In genomic region chr11:32233928-32234327, GRCh38 we compare ENCODE assay signal across 28 cellular contexts.
"Had no signal": no experiment of that assay in that cellular context is flagged by ENCODE, and none has a peak within 500 bp of the region (broad histone marks: within the 10 kb centered on the region; RNA-seq: fewer than 3 reads in every experiment).

No MANE protein-coding gene starts in this region.

- H3K36me3 ChIP-seq: colonic mucosa, esophagus muscularis mucosa, esophagus squamous epithelium, gastrocnemius medialis, gastroesophageal sphincter, heart left ventricle, heart right ventricle had no signal

- H3K9me3 ChIP-seq: colonic mucosa, esophagus muscularis mucosa, esophagus squamous epithelium, gastrocnemius medialis, gastroesophageal sphincter, heart left ventricle, heart right ventricle had no signal

- FAIRE-seq: colon, endometrium, endothelial cell of umbilical vein, frontal cortex had no signal

- DNase-seq: colonic mucosa; cortex of kidney; dermis blood vessel endothelial cell; dorsolateral prefrontal cortex; effector CD4-positive, alpha-beta T cell; effector CD8-positive, alpha-beta T cell; effector memory CD4-positive, alpha-beta T cell; effector memory CD8-positive, alpha-beta T cell; endodermal cell; erythroblast; esophagus squamous epithelium; foreskin fibroblast; foreskin melanocyte; gastrocnemius medialis; glutamatergic neuron; head of caudate nucleus; heart left ventricle; heart right ventricle had no signal

- ATAC-seq: effector memory CD8-positive, alpha-beta T cell; esophagus mucosa; foreskin keratinocyte; gastrocnemius medialis; gastroesophageal sphincter; heart left ventricle; heart right ventricle had no signal

- H3K4me3 ChIP-seq: colonic mucosa, coronary artery, dorsolateral prefrontal cortex, esophagus muscularis mucosa, esophagus squamous epithelium, gastrocnemius medialis, gastroesophageal sphincter, heart left ventricle, heart right ventricle had no signal

- H3K27me3 ChIP-seq: colonic mucosa, esophagus muscularis mucosa, esophagus squamous epithelium, gastrocnemius medialis had no signal

- H3K4me1 ChIP-seq: colonic mucosa, esophagus muscularis mucosa, esophagus squamous epithelium, foreskin keratinocyte, gastrocnemius medialis, gastroesophageal sphincter, heart left ventricle, heart right ventricle had no signal

- H3K27ac ChIP-seq: colonic mucosa, coronary artery, dorsolateral prefrontal cortex, epithelial cell of prostate, esophagus muscularis mucosa, esophagus squamous epithelium, foreskin keratinocyte, gastrocnemius medialis, gastroesophageal sphincter, heart left ventricle, heart right ventricle had no signal
